Comparison of ENCODE assay signal across 35 cellular contexts in the genomic region with DNA sequence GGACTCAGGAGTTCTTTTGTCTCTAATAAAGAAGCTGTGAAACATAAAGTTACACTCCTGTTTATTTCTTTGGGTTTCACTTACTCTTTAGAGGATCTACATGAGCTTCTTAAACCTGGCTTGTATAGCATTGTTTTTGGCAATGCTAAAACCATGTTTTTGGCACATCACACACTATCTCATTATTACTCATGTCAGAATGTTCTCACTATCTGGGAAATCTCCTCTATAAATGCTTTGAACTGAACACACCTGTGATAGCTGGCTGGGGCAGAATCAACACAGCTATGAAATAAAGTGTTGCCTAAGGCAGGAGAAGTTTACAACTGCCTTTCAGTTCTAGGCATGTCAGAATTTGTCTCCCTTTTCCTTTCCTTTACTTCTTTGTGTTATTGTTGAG. TPM values are rescaled to one million over a fixed set of nuclear protein-coding genes. Genes with fewer than 3 reads are reported as not detected.
A peak's percentile ranks its signal among the peaks of the same experiment; 100 is the strongest.
DNase-seq lines count a peak whose midpoint lies in the region; ATAC-seq, FAIRE-seq and TF ChIP-seq lines count a peak whose summit lies in the region.
"Had no signal": no experiment of that assay in that cellular context is flagged by ENCODE, and none has a peak within 500 bp of the region (broad histone marks: within the 10 kb centered on the region; RNA-seq: fewer than 3 reads in every experiment).

No MANE protein-coding gene starts in this region.

- no peak for TF ChIP-seq EP300 in GM12878 (IDR thresholded peaks at IDR 0.05; ENCODE audit: borderline replicate concordance in 1 of 2, control insufficient read depth in 1 of 2, low read depth in 2 of 2, low read length in 2 of 2)

- H3K36me3 ChIP-seq in GM12878 (ENCODE audit: control insufficient read depth in 2 of 2, insufficient read depth in 2 of 2, low read length in 1 of 2) = no peaks in the 10 kb centered on the region
- no peaks in the 10 kb centered on the region for H3K36me3 ChIP-seq in hepatocyte (replicated peaks; ENCODE audit: insufficient read depth, low read depth)
- H3K36me3 ChIP-seq in MG63 = no peaks in the 10 kb centered on the region
- H3K36me3 ChIP-seq: heart left ventricle, left ventricle myocardium inferior, sigmoid colon, stomach, transverse colon, WERI-Rb-1 had no signal

- BruUV-seq in GM12878 (replicated peaks; lab: Mats Ljungman, UMichigan) = no TSS peak

- H2AFZ ChIP-seq in GM12878 (ENCODE audit: control insufficient read depth, low read depth, low read length) (no peak overlapping the region), hepatocyte (no peak overlapping the region)
- H2AFZ ChIP-seq: parathyroid adenoma had no signal

- H4K20me1 ChIP-seq in GM12878 (ENCODE audit: control insufficient read depth, insufficient read depth) = no peaks in the 10 kb centered on the region
- no peaks in the 10 kb centered on the region for H4K20me1 ChIP-seq in hepatocyte (ENCODE audit: insufficient read depth, poor library complexity, severe bottlenecking)

- no peaks in the 10 kb centered on the region for H3K9me2 ChIP-seq in hepatocyte (replicated peaks; ENCODE audit: insufficient read depth)

- TF ChIP-seq POLR2A in GM12878 (IDR thresholded peaks at IDR 0.05; ENCODE audit: low read depth, low read length) = no peak

- H3K9me3 ChIP-seq in GM12878 (replicated peaks; ENCODE audit: control insufficient read depth, insufficient read depth, low read length) (no peaks in the 10 kb centered on the region), hepatocyte (ENCODE audit: low read depth) (no peaks in the 10 kb centered on the region), MG63 (no peaks in the 10 kb centered on the region)
- H3K9me3 ChIP-seq: heart left ventricle, left ventricle myocardium inferior, sigmoid colon, stomach, transverse colon had no signal

- H3K79me2 ChIP-seq in GM12878 (ENCODE audit: control insufficient read depth, insufficient read depth, low read length) (no peaks in the 10 kb centered on the region), hepatocyte (no peaks in the 10 kb centered on the region)
- H3K79me2 ChIP-seq: parathyroid adenoma had no signal

- in situ Hi-C loops in GM12878 (cut with MboI) = no loop called here

- no peak overlapping the region for H3K27ac ChIP-seq in GM12878 (ENCODE audit: control insufficient read depth, insufficient read depth)
- peak overlapping the region; percentile 6 for H3K27ac ChIP-seq in hepatocyte
- H3K27ac ChIP-seq: 22Rv1, heart left ventricle, left ventricle myocardium inferior, parathyroid adenoma, sigmoid colon, stomach, transverse colon, WERI-Rb-1 had no signal

- H3K9ac ChIP-seq in GM12878 (ENCODE audit: control insufficient read depth, insufficient read depth, low read length) = no peak overlapping the region
- H3K9ac ChIP-seq: parathyroid adenoma had no signal

- CTCF ChIA-PET in GM12878 (lab: Yijun Ruan, JAX) = no interaction called here

- intact Hi-C loops in GM12878 (cut with micrococcal nuclease; ENCODE audit: unreplicated experiment) (no loop called here), left ventricle myocardium superior (cut with micrococcal nuclease) (no loop called here)

- H3K27me3 ChIP-seq in GM12878 (replicated peaks in 1 of 2; ENCODE audit: control insufficient read depth in 2 of 2, insufficient read depth in 2 of 2, low read length in 1 of 2) = no peaks in the 10 kb centered on the region
- H3K27me3 ChIP-seq in hepatocyte = no peaks in the 10 kb centered on the region
- H3K27me3 ChIP-seq in MG63 = no peaks in the 10 kb centered on the region
- H3K27me3 ChIP-seq: heart left ventricle, sigmoid colon, stomach, transverse colon had no signal

- ATAC-seq in GM12878 (no peak), left ventricle myocardium superior (no peak)
- ATAC-seq: activated CD8-positive, alpha-beta memory T cell treated with anti-CD3 and anti-CD28 coated beads, Interleukin-2, amount 10 ng/mL, durations not matched to agents 7 days and 5 days; heart left ventricle had no signal

- no peaks in the 10 kb centered on the region for H3K4me1 ChIP-seq in GM12878 (ENCODE audit: control insufficient read depth, insufficient read depth, low read length)
- no peaks in the 10 kb centered on the region for H3K4me1 ChIP-seq in hepatocyte (ENCODE audit: insufficient read depth)
- H3K4me1 ChIP-seq: heart left ventricle, left ventricle myocardium inferior, parathyroid adenoma, sigmoid colon, stomach had no signal

- H3K4me2 ChIP-seq in GM12878 (ENCODE audit: control insufficient read depth, insufficient read depth) (no peak overlapping the region), hepatocyte (no peak overlapping the region)

- RAD21 ChIA-PET in GM12878 (lab: Charles Lee; ENCODE audit: unreplicated experiment) = no interaction called here

- FAIRE-seq in GM12878 (lab: Jason Lieb, UNC) = peak; percentile 66
- FAIRE-seq: endometrium, GM19239 had no signal

- DNase-seq in NCI-H1417 (lab: John Stamatoyannopoulos, UW) (peak in 2 of 3 experiments; percentile 3 to 31), NCI-H1417 treated with DMSO at 0.1 percent for 48 hours (lab: John Stamatoyannopoulos, UW) (no peak), GM12878 (ENCODE audit: low read depth, low spot score) (no peak), hepatocyte (ENCODE audit: low spot score) (no peak), renal cortical epithelial cell (ENCODE audit: low read depth) (peak; percentile 44), left ventricle myocardium superior (no peak), MG63 (no peak), NCI-H1694 (lab: John Stamatoyannopoulos, UW) (no peak)
- DNase-seq: activated CD4-positive, alpha-beta T cell treated with anti-CD3 and anti-CD28 coated beads, Interleukin-2, amount 10 ng/mL, durations not matched to agents 7 days and 5 days; activated CD8-positive, alpha-beta memory T cell treated with anti-CD3 and anti-CD28 coated beads, Interleukin-2, amount 10 ng/mL, durations not matched to agents 7 days and 5 days; activated naive CD4-positive, alpha-beta T cell treated with anti-CD3 and anti-CD28 coated beads, Interleukin-2, amount 10 ng/mL, durations not matched to agents 7 days and 5 days; amniotic stem cell; CD4-positive, alpha-beta memory T cell; cortex of kidney; DMS 273 treated with DMSO at 0.1 percent for 48 hours; HCEC 1CT; heart left ventricle; left ventricle myocardium inferior; NCI-H1436; NCI-H510A treated with DMSO at 0.1 percent for 48 hours; nephron progenitor cell; sigmoid colon; stimulated activated CD4-positive, alpha-beta T cell treated with anti-CD3 and anti-CD28 coated beads, Interleukin-15, amount 100 ng/mL, for 24 hours; stomach; transverse colon; WERI-Rb-1 had no signal

- POLR2A ChIA-PET in GM12878 (lab: Charles Lee) = no interaction called here

- TF ChIP-seq RAD21 in GM12878 (IDR thresholded peaks at IDR 0.05; ENCODE audit: insufficient read depth, low read depth, low read length) = no peak

- TF ChIP-seq CTCF in GM12878 (IDR thresholded peaks at IDR 0.05 in 2 of 3, conservative IDR thresholded peaks at IDR 0.05 in 1 of 3; ENCODE audit: control insufficient read depth in 2 of 3, extremely low read depth in 1 of 3, insufficient read depth in 1 of 3, low read depth in 3 of 3, low read length in 3 of 3) (no peak), hepatocyte (IDR thresholded peaks at IDR 0.05; ENCODE audit: poor library complexity) (no peak)

- SMC1A ChIA-PET in GM12878 (lab: Charles Lee; ENCODE audit: uncharacterized antibody, unreplicated experiment) = interaction anchor here (1.0 kb wide), 1 partner anchor 53 kb away, joined by 3 read pairs; no protein-coding TSS in a partner anchor

- H3K4me3 ChIP-seq in GM12878 = no peak overlapping the region
- H3K4me3 ChIP-seq in hepatocyte = no peak overlapping the region
- no peak overlapping the region for H3K4me3 ChIP-seq in MG63
- H3K4me3 ChIP-seq: heart left ventricle, left ventricle myocardium inferior, sigmoid colon, stomach, transverse colon had no signal

RNA-seq across cellular contexts. Expression of gene SULT1B1, which starts 52.6 kb away (rescaled TPM):
- total RNA-seq in GM12878 (2013; cell fraction: nucleolus; rRNA removed) = 0.19 and 0.22 TPM in 2 replicates
- total RNA-seq in GM12878 (2014; rRNA removed) = not detected in 2 replicates
- total RNA-seq in GM12878 (2014; rRNA removed; fragmentation: Illumina TruSeq; extraction: Trizol) = not detected in 2 replicates
- total RNA-seq in GM12878 (2021) = 0.05 TPM in 1 of 2 replicates, not detected in the other
- not detected for polyA plus RNA-seq in GM12878 (2011; ENCODE audit: low read depth)
- polyA plus RNA-seq in GM12878 (2011; rRNA removed) = 0.01 and 0.03 TPM in 2 replicates
- under 0.01 TPM in 1 of 2 replicates, not detected in the other for polyA plus RNA-seq in GM12878 (2011; cell fraction: cytosol; rRNA removed)
- 0.03 TPM in 1 of 2 replicates, not detected in the other for polyA plus RNA-seq in GM12878 (2011; cell fraction: nucleus; rRNA removed)
- polyA plus RNA-seq in GM12878 (2012) = 0.03 TPM in 1 of 2 replicates, not detected in the other
- polyA plus RNA-seq in GM12878 (2014; fragmentation: Illumina TruSeq; extraction: Trizol) = not detected in 2 replicates
- polyA plus RNA-seq in GM12878 (2014; fragmentation: Nextera tagmentation; extraction: Ambion mirVana) = not detected
- polyA plus RNA-seq in GM12878 (2014; rRNA removed) = not detected in 2 replicates
- under 1 TPM in 1 of 2 experiments, not detected in 1; 0.01 TPM for polyA plus RNA-seq in GM12878 (2016; fragmentation: Nextera tagmentation; extraction: Ambion mirVana)
- polyA minus RNA-seq in GM12878 (2011; rRNA and poly(A)+ RNA removed) = under 0.01 TPM in 1 of 2 replicates, not detected in the other
- polyA minus RNA-seq in GM12878 (2011; cell fraction: cytosol; rRNA and poly(A)+ RNA removed) = not detected in 2 replicates
- polyA minus RNA-seq in GM12878 (2011; cell fraction: nucleus; rRNA and poly(A)+ RNA removed) = 0.10 TPM in 1 of 2 replicates, not detected in the other
- 46.5 and 53.8 TPM in 2 replicates for total RNA-seq in hepatocyte
- 10.1 and 10.7 TPM in 2 replicates for polyA plus RNA-seq in hepatocyte
- not detected in 2 replicates for total RNA-seq in renal cortical epithelial cell
- total RNA-seq in left ventricle myocardium superior = 0.57 TPM
- 0.03 TPM in 1 of 2 replicates, not detected in the other for total RNA-seq in MG63 (2014; rRNA removed; shearing (Covaris generic); ENCODE audit: low replicate concordance)
- total RNA-seq: M059J had no signal

RNA-seq across cellular contexts. Expression of gene UGT2A1, which starts 54.8 kb away (rescaled TPM):
- not detected in 2 replicates for total RNA-seq in GM12878 (2013; cell fraction: nucleolus; rRNA removed)
- 0.27 TPM in 1 of 2 replicates, not detected in the other for total RNA-seq in GM12878 (2014; rRNA removed)
- total RNA-seq in GM12878 (2014; rRNA removed; fragmentation: Illumina TruSeq; extraction: Trizol) = not detected in 2 replicates
- not detected in 2 replicates for total RNA-seq in GM12878 (2021)
- not detected for polyA plus RNA-seq in GM12878 (2011; ENCODE audit: low read depth)
- polyA plus RNA-seq in GM12878 (2011; rRNA removed) = 0.04 TPM in 1 of 2 replicates, not detected in the other
- polyA plus RNA-seq in GM12878 (2011; cell fraction: cytosol; rRNA removed) = not detected in 2 replicates
- polyA plus RNA-seq in GM12878 (2011; cell fraction: nucleus; rRNA removed) = not detected in 2 replicates
- not detected in 2 replicates for polyA plus RNA-seq in GM12878 (2012)
- 0.19 TPM in 1 of 2 replicates, not detected in the other for polyA plus RNA-seq in GM12878 (2014; fragmentation: Illumina TruSeq; extraction: Trizol)
- under 1 TPM; 0.07 to 0.08 TPM for polyA plus RNA-seq in GM12878 (2014; fragmentation: Nextera tagmentation; extraction: Ambion mirVana)
- 0.28 and 0.50 TPM in 2 replicates for polyA plus RNA-seq in GM12878 (2014; rRNA removed)
- not detected for polyA plus RNA-seq in GM12878 (2016; fragmentation: Nextera tagmentation; extraction: Ambion mirVana)
- not detected in 2 replicates for polyA minus RNA-seq in GM12878 (2011; rRNA and poly(A)+ RNA removed)
- not detected in 2 replicates for polyA minus RNA-seq in GM12878 (2011; cell fraction: cytosol; rRNA and poly(A)+ RNA removed)
- not detected in 2 replicates for polyA minus RNA-seq in GM12878 (2011; cell fraction: nucleus; rRNA and poly(A)+ RNA removed)
- 0.12 and 0.17 TPM in 2 replicates for total RNA-seq in hepatocyte
- polyA plus RNA-seq in hepatocyte = not detected in 2 replicates
- total RNA-seq in renal cortical epithelial cell = not detected in 2 replicates
- total RNA-seq in left ventricle myocardium superior = not detected
- total RNA-seq in MG63 (2014; rRNA removed; shearing (Covaris generic); ENCODE audit: low replicate concordance) = not detected in 2 replicates
- total RNA-seq: activated CD4-positive, alpha-beta T cell treated with anti-CD3 and anti-CD28 coated beads, Interleukin-2, amount 10 ng/mL, durations not matched to agents 7 days and 5 days; activated CD8-positive, alpha-beta memory T cell treated with anti-CD3 and anti-CD28 coated beads, Interleukin-2, amount 10 ng/mL, durations not matched to agents 7 days and 5 days; activated T-helper 1 cell treated with anti-CD3 and anti-CD28 coated beads, Interleukin-12 subunit alpha, Interleukin-12 subunit beta, Interleukin-2, Interleukin-4 antibody, amounts not matched to agents 30 ng/mL and 10 ng/mL and 1 ng/mL, durations not matched to agents 14 hours and 24 hours and 36 hours; CD4-positive, alpha-beta memory T cell; fibroblast of villous mesenchyme; heart left ventricle; left ventricle myocardium inferior; M059J; mononuclear cell; sigmoid colon; stomach; transverse colon had no signal
- polyA plus RNA-seq: heart left ventricle, IgD-negative memory B cell, sigmoid colon, stomach had no signal

Comparison
In these comparisons a context has a peak if more than half of its experiments do, and no peak if none do; other contexts are left out.
1. DNase-seq: peak in NCI-H1417 (2 of 3) and renal cortical epithelial cell (single experiment); none in NCI-H1417 treated with DMSO at 0.1 percent for 48 hours (single experiment), GM12878 (single experiment), hepatocyte (single experiment), left ventricle myocardium superior (single experiment), MG63 (single experiment) and NCI-H1694 (single experiment).
2. RNA of gene SULT1B1, which starts 52.6 kb away (total RNA-seq): 46.5 to 53.8 TPM in hepatocyte; 0.57 TPM in left ventricle myocardium superior (single experiment), 0.03 TPM in MG63, 0.05 to 0.22 TPM in GM12878 and not detected in renal cortical epithelial cell; every median in the first group is over 10 times any median in the second.